In genomic region chr16:65884018-65884417, GRCh38 we compare ENCODE assay signal across 21 cellular contexts.
DNase-seq lines count a peak whose midpoint lies in the region; ATAC-seq, FAIRE-seq and TF ChIP-seq lines count a peak whose summit lies in the region.
"Had no signal": no experiment of that assay in that cellular context is flagged by ENCODE, and none has a peak within 500 bp of the region (broad histone marks: within the 10 kb centered on the region; RNA-seq: fewer than 3 reads in every experiment).

No MANE protein-coding gene starts in this region.

- no peaks in the 10 kb centered on the region for H3K4me1 ChIP-seq in GM23338 (ENCODE audit: insufficient read depth)
- peaks cover 28% of the 10 kb centered on the region for H3K4me1 ChIP-seq in PC-3 (ENCODE audit: insufficient read depth, low read length)
- H3K4me1 ChIP-seq in left lung, result no peaks in the 10 kb centered on the region
- H3K4me1 ChIP-seq: heart left ventricle, neural progenitor cell, thyroid gland had no signal

- H3K36me3 ChIP-seq in GM23338 (ENCODE audit: insufficient read depth) (no peaks in the 10 kb centered on the region), PC-3 (ENCODE audit: low read depth, low read length) (no peaks in the 10 kb centered on the region), left lung (no peaks in the 10 kb centered on the region)
- H3K36me3 ChIP-seq: heart left ventricle, neural progenitor cell, thyroid gland had no signal

- no peaks in the 10 kb centered on the region for H3K36me3 Mint-ChIP-seq in GM23338 (ENCODE audit: low read depth)
- H3K36me3 Mint-ChIP-seq: activated CD8-positive, alpha-beta memory T cell treated with anti-CD3 and anti-CD28 coated beads, Interleukin-2, amount 10 ng/mL, durations not matched to agents 7 days and 5 days; activated naive CD4-positive, alpha-beta T cell treated with anti-CD3 and anti-CD28 coated beads, Interleukin-2, amount 50 U/mL, for 72 hours; neural progenitor cell had no signal

- H3K4me3 ChIP-seq in GM23338 (no peak overlapping the region), PC-3 (ENCODE audit: low read length) (no peak overlapping the region), epithelial cell of esophagus (ENCODE audit: low read length) (no peak overlapping the region), left lung (no peak overlapping the region)
- H3K4me3 ChIP-seq: heart left ventricle, neural progenitor cell, thyroid gland had no signal

- CTCF ChIA-PET in PC-3 (lab: Charles Lee), result no interaction called here

- no peak overlapping the region for H3K4me2 ChIP-seq in GM23338
- H3K4me2 ChIP-seq in PC-3 (ENCODE audit: low read length), result peak overlapping the region; percentile 51
- H3K4me2 ChIP-seq: neural progenitor cell had no signal

- FAIRE-seq in urothelium cell line (lab: Jason Lieb, UNC), result no peak

- H3K79me2 ChIP-seq in GM23338 (replicated peaks; ENCODE audit: insufficient read depth), result no peaks in the 10 kb centered on the region
- H3K79me2 ChIP-seq in PC-3 (ENCODE audit: low read length), result no peaks in the 10 kb centered on the region

- TF ChIP-seq CTCF in GM23338 (conservative IDR thresholded peaks at IDR 0.05; ENCODE audit: low read depth in 2 of 2) (no peak), PC-3 (conservative IDR thresholded peaks at IDR 0.05; ENCODE audit: low read depth, low read length) (no peak), epithelial cell of esophagus (IDR thresholded peaks at IDR 0.05; ENCODE audit: insufficient read depth, low read depth, low read length, missing control alignments) (no peak), left lung (IDR thresholded peaks at IDR 0.05) (no peak)

- H2AFZ ChIP-seq in GM23338 (no peak overlapping the region), PC-3 (ENCODE audit: low read length) (no peak overlapping the region)
- H2AFZ ChIP-seq: neural progenitor cell had no signal

- BruUV-seq in PC-3 (replicated peaks; lab: Mats Ljungman, UMichigan), result no TSS peak

- H3K9ac ChIP-seq in PC-3 (ENCODE audit: low read length), result peak overlapping the region; percentile 47
- H3K9ac ChIP-seq: neural progenitor cell had no signal

- intact Hi-C loops in PC-3 (cut with micrococcal nuclease) (loop anchor here (1.0 to 5.0 kb wide), 4 partner anchors 39 to 225 kb away; no protein-coding TSS in a partner anchor), left lung (cut with DNase I) (no loop called here)

- H3K4me1 Mint-ChIP-seq in GM23338, result no peaks in the 10 kb centered on the region
- H3K4me1 Mint-ChIP-seq: activated CD8-positive, alpha-beta memory T cell treated with anti-CD3 and anti-CD28 coated beads, Interleukin-2, amount 10 ng/mL, durations not matched to agents 7 days and 5 days; neural progenitor cell had no signal

- no peak overlapping the region for H3K4me3 Mint-ChIP-seq in GM23338
- H3K4me3 Mint-ChIP-seq: activated CD8-positive, alpha-beta memory T cell treated with anti-CD3 and anti-CD28 coated beads, Interleukin-2, amount 10 ng/mL, durations not matched to agents 7 days and 5 days; neural progenitor cell had no signal

- DNase-seq in GM23338 (ENCODE audit: low spot score) (no peak), PC-3 (peak; percentile 88), epithelial cell of esophagus (ENCODE audit: low read depth) (peak; percentile 87), urothelium cell line (ENCODE audit: low spot score) (peak; percentile 48), left lung (no peak), HCEC 1CT (no peak)
- no peak for DNase-seq in stimulated activated CD4-positive, alpha-beta T cell treated with anti-CD3 and anti-CD28 coated beads, Interleukin-15, amount 100 ng/mL, for 24 hours
- DNase-seq: activated CD4-positive, alpha-beta T cell treated with anti-CD3 and anti-CD28 coated beads for 48 hours; activated CD8-positive, alpha-beta memory T cell treated with anti-CD3 and anti-CD28 coated beads, Interleukin-2, amount 10 ng/mL, durations not matched to agents 7 days and 5 days; DND-41; effector memory CD4-positive, alpha-beta T cell; heart left ventricle; Karpas-422; left ventricle myocardium superior; NCI-H1105 treated with DMSO at 0.1 percent for 48 hours; NCI-H2107; stimulated activated naive CD4-positive, alpha-beta T cell treated with Interleukin-2 at 50 U/mL for 16 hours; thyroid gland had no signal

- H3F3A ChIP-seq in GM23338 (replicated peaks; ENCODE audit: low read depth), result no peaks in the 10 kb centered on the region
- no peaks in the 10 kb centered on the region for H3F3A ChIP-seq in PC-3 (ENCODE audit: low read length, unreplicated experiment)

- POLR2A ChIA-PET in PC-3 (lab: Charles Lee; ENCODE audit: unreplicated experiment), result no interaction called here

- H3K27ac Mint-ChIP-seq in GM23338, result 0 out of 2 replicates have a peak overlapping the region, but pooled peaks have one; percentile 23
- H3K27ac Mint-ChIP-seq: activated CD8-positive, alpha-beta memory T cell treated with anti-CD3 and anti-CD28 coated beads, Interleukin-2, amount 10 ng/mL, durations not matched to agents 7 days and 5 days; activated naive CD4-positive, alpha-beta T cell treated with anti-CD3 and anti-CD28 coated beads, Interleukin-2, amount 50 U/mL, for 72 hours; neural progenitor cell; progenitor cell of endocrine pancreas had no signal

- H3K9me2 ChIP-seq in GM23338 (ENCODE audit: insufficient read depth) (no peaks in the 10 kb centered on the region), PC-3 (replicated peaks; ENCODE audit: low read length) (no peaks in the 10 kb centered on the region)

- no peaks in the 10 kb centered on the region for H3K9me3 ChIP-seq in PC-3 (ENCODE audit: low read length)
- no peaks in the 10 kb centered on the region for H3K9me3 ChIP-seq in left lung
- H3K9me3 ChIP-seq: thyroid gland had no signal

- H4K20me1 ChIP-seq in GM23338 (replicated peaks; ENCODE audit: insufficient read depth), result no peaks in the 10 kb centered on the region
- H4K20me1 ChIP-seq in PC-3 (ENCODE audit: low read length), result no peaks in the 10 kb centered on the region

- no peaks in the 10 kb centered on the region; the same call in 2 of the 3 replicates for H3K9me3 Mint-ChIP-seq in GM23338

- ATAC-seq in GM23338 (no peak), PC-3 (peak; percentile 94), left lung (no peak)
- ATAC-seq: activated CD8-positive, alpha-beta memory T cell treated with anti-CD3 and anti-CD28 coated beads, Interleukin-2, amount 10 ng/mL, durations not matched to agents 7 days and 5 days; activated naive CD4-positive, alpha-beta T cell treated with anti-CD3 and anti-CD28 coated beads, Interleukin-2, amount 50 U/mL, for 72 hours; heart left ventricle; left ventricle myocardium superior had no signal

- peaks cover 1% of the 10 kb centered on the region for H3K27me3 Mint-ChIP-seq in GM23338 (ENCODE audit: insufficient read depth, low read depth, poor library complexity)
- H3K27me3 Mint-ChIP-seq: activated CD8-positive, alpha-beta memory T cell treated with anti-CD3 and anti-CD28 coated beads, Interleukin-2, amount 10 ng/mL, durations not matched to agents 7 days and 5 days had no signal

- no peaks in the 10 kb centered on the region for H3K27me3 ChIP-seq in GM23338 (ENCODE audit: insufficient read depth)
- no peaks in the 10 kb centered on the region for H3K27me3 ChIP-seq in PC-3 (ENCODE audit: low read length)
- no peaks in the 10 kb centered on the region for H3K27me3 ChIP-seq in left lung
- H3K27me3 ChIP-seq: heart left ventricle, neural progenitor cell, thyroid gland had no signal

- H3K27ac ChIP-seq in GM23338 (ENCODE audit: low read depth), result no peak overlapping the region
- peak overlapping the region; percentile 93 for H3K27ac ChIP-seq in PC-3 (ENCODE audit: low read length)
- no peak overlapping the region for H3K27ac ChIP-seq in left lung
- H3K27ac ChIP-seq: heart left ventricle, neural progenitor cell, thyroid gland had no signal

TF ChIP-seq in GM23338, 12 proteins besides CTCF, POLR2A, EP300 and RAD21 (continues in another document):
- TF ChIP-seq JUNB (IDR thresholded peaks at IDR 0.05; ENCODE audit: unreplicated experiment) (no peak), EZH2 (IDR thresholded peaks at IDR 0.05; ENCODE audit: low read depth, unreplicated experiment) (no peak)

Comparison
In these comparisons a context has a peak if more than half of its experiments do, and no peak if none do; other contexts are left out.
1. DNase-seq: peak in PC-3 (single experiment), epithelial cell of esophagus (single experiment) and urothelium cell line (single experiment); none in GM23338 (single experiment), stimulated activated CD4-positive, alpha-beta T cell treated with anti-CD3 and anti-CD28 coated beads, Interleukin-15, amount 100 ng/mL, for 24 hours (single experiment), left lung (0 of 2) and HCEC 1CT (single experiment).